In the genomic region with DNA sequence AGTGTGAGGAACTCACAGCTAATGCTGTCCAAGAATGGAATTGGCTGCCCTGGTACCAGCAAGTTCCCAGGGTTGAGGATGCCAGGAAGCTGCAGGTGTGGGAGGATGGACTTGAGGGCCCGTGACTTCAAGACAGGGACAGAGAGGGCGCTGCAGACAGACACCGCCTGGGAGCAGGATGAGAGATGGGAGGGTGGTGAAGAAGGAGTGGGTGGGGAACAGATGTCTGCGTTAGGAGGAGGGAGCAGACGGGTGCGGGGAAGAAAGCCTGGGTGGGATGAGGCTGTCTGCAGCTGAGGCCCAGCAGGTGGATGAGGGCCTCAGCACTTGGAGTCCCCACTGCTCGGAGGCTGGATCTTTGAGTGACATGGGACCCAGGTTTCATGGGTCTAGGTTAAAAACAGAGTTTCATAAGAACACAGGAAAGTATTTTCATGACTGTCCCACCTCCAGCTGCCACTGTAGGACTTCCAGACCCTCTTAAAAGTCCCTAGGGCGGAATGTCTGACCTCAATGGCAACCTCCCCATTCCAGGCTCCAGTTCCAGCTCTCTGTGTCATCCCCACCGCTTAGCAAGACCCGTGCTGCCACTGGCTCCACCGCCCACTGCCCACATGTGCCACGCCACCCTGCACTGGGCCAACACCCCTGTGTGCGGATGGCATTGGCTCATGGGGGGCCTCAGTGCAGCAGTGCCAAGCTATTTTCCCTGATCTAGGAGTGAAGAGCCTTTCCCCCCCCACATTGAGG, we compare ENCODE assay signal across 20 cellular contexts.
DNase-seq lines count a peak whose midpoint lies in the region; ATAC-seq and TF ChIP-seq lines count a peak whose summit lies in the region.
"Had no signal": no experiment of that assay in that cellular context is flagged by ENCODE, and none has a peak within 500 bp of the region (broad histone marks: within the 10 kb centered on the region; RNA-seq: fewer than 3 reads in every experiment).

No MANE protein-coding gene starts in this region.

- no peak overlapping the region for H3K4me3 ChIP-seq in GM06990 (replicated peaks; ENCODE audit: low read depth, low read length)
- H3K4me3 ChIP-seq: left lung, psoas muscle, smooth muscle cell, thoracic aorta, vagina had no signal

- peaks cover 15% of the 10 kb centered on the region for H3K27me3 Mint-ChIP-seq in glutamatergic neuron (ENCODE audit: unreplicated experiment)
- H3K27me3 Mint-ChIP-seq: activated T-helper 17 cell treated with anti-CD3 and anti-CD28 coated beads, Interleukin-2, amount 50 U/mL, for 72 hours had no signal

- H3K4me1 Mint-ChIP-seq in glutamatergic neuron (ENCODE audit: low read depth, unreplicated experiment): peaks cover 16% of the 10 kb centered on the region
- H3K4me1 Mint-ChIP-seq: activated naive CD8-positive, alpha-beta T cell treated with anti-CD3 and anti-CD28 coated beads, Interleukin-2, amount 10 ng/mL, durations not matched to agents 7 days and 5 days; activated T-helper 17 cell treated with anti-CD3 and anti-CD28 coated beads, Interleukin-2, amount 50 U/mL, for 72 hours; stimulated activated naive B cell treated with anti-CD40 and anti-IgM and Interleukin-4, amounts not matched to agents 10 μg/mL and 1 μg/mL and 100 μg/mL, for 72 hours had no signal

- H3K36me3 ChIP-seq in GM06990 (ENCODE audit: control insufficient read depth, insufficient read depth, low read length): no peaks in the 10 kb centered on the region
- H3K36me3 ChIP-seq: left lung, thoracic aorta, vagina had no signal

- intact Hi-C loops in posterior cingulate gyrus (cut with DNase I): no loop called here

- H3K9me3 Mint-ChIP-seq in glutamatergic neuron (ENCODE audit: unreplicated experiment): peaks cover 7% of the 10 kb centered on the region
- H3K9me3 Mint-ChIP-seq: activated naive CD8-positive, alpha-beta T cell treated with anti-CD3 and anti-CD28 coated beads, Interleukin-2, amount 10 ng/mL, durations not matched to agents 7 days and 5 days; activated T-helper 17 cell treated with anti-CD3 and anti-CD28 coated beads, Interleukin-2, amount 50 U/mL, for 72 hours; CD8-positive, alpha-beta T cell; stimulated activated naive B cell treated with anti-CD40 and anti-IgM and Interleukin-4, amounts not matched to agents 10 μg/mL and 1 μg/mL and 100 μg/mL, for 72 hours had no signal

- peak; percentile 8 for TF ChIP-seq CTCF in GM06990 (IDR thresholded peaks at IDR 0.05; ENCODE audit: insufficient read depth, low read length, poor library complexity, severe bottlenecking)
- TF ChIP-seq CTCF in glutamatergic neuron (IDR thresholded peaks at IDR 0.05; ENCODE audit: partially characterized antibody, unreplicated experiment): no peak

- no peak overlapping the region for H3K4me3 Mint-ChIP-seq in glutamatergic neuron (ENCODE audit: unreplicated experiment)
- H3K4me3 Mint-ChIP-seq: activated naive CD8-positive, alpha-beta T cell treated with anti-CD3 and anti-CD28 coated beads, Interleukin-2, amount 10 ng/mL, durations not matched to agents 7 days and 5 days; activated T-helper 17 cell treated with anti-CD3 and anti-CD28 coated beads, Interleukin-2, amount 50 U/mL, for 72 hours; CD8-positive, alpha-beta T cell; stimulated activated naive B cell treated with anti-CD40 and anti-IgM and Interleukin-4, amounts not matched to agents 10 μg/mL and 1 μg/mL and 100 μg/mL, for 72 hours had no signal

- no peak for ATAC-seq in GM19351 (IDR thresholded peaks at IDR 0.05; ENCODE audit: unreplicated experiment)
- ATAC-seq: activated T-helper 17 cell treated with anti-CD3 and anti-CD28 coated beads, Interleukin-2, amount 50 U/mL, for 72 hours; CD8-positive, alpha-beta T cell; left lung; psoas muscle; stimulated activated naive B cell treated with anti-CD40 and anti-IgM and Interleukin-4, amounts not matched to agents 10 μg/mL and 1 μg/mL and 100 μg/mL, for 72 hours had no signal

- DNase-seq in GM06990 (ENCODE audit: extremely low read depth, insufficient read length) (no peak), NCI-H82 treated with DMSO at 0.1 percent for 48 hours (lab: John Stamatoyannopoulos, UW; ENCODE audit: unreplicated experiment) (peak; percentile 62), glutamatergic neuron (peak; percentile 32), posterior cingulate gyrus (peak in 8 of 10 donors; percentile 43 to 94 (median 62)), medulla oblongata (ENCODE audit: extremely low spot score) (no peak), ecto neural progenitor cell (ENCODE audit: low spot score) (no peak)
- DNase-seq: activated naive CD8-positive, alpha-beta T cell treated with anti-CD3 and anti-CD28 coated beads, Interleukin-2, amount 10 ng/mL, durations not matched to agents 7 days and 5 days; CD8-positive, alpha-beta T cell; left lung; midbrain; NCI-H1105 treated with DMSO at 0.1 percent for 48 hours; NCI-H2081; NCI-H510A; psoas muscle; stimulated activated naive B cell treated with anti-CD40 and anti-IgM and Interleukin-4, amounts not matched to agents 10 μg/mL and 1 μg/mL and 100 μg/mL, for 72 hours had no signal

- no peaks in the 10 kb centered on the region for H3K27me3 ChIP-seq in GM06990 (replicated peaks; ENCODE audit: control insufficient read depth, insufficient read depth, low read length)
- H3K27me3 ChIP-seq: left lung, vagina had no signal

- H3K36me3 Mint-ChIP-seq in glutamatergic neuron (ENCODE audit: unreplicated experiment): no peaks in the 10 kb centered on the region
- H3K36me3 Mint-ChIP-seq: activated naive CD8-positive, alpha-beta T cell treated with anti-CD3 and anti-CD28 coated beads, Interleukin-2, amount 10 ng/mL, durations not matched to agents 7 days and 5 days; CD8-positive, alpha-beta T cell; stimulated activated naive B cell treated with anti-CD40 and anti-IgM and Interleukin-4, amounts not matched to agents 10 μg/mL and 1 μg/mL and 100 μg/mL, for 72 hours had no signal

- peak overlapping the region; percentile 52 for H3K27ac Mint-ChIP-seq in glutamatergic neuron (ENCODE audit: unreplicated experiment)
- H3K27ac Mint-ChIP-seq: activated naive CD8-positive, alpha-beta T cell treated with anti-CD3 and anti-CD28 coated beads, Interleukin-2, amount 10 ng/mL, durations not matched to agents 7 days and 5 days; activated T-helper 17 cell treated with anti-CD3 and anti-CD28 coated beads, Interleukin-2, amount 50 U/mL, for 72 hours; CD8-positive, alpha-beta T cell; stimulated activated naive B cell treated with anti-CD40 and anti-IgM and Interleukin-4, amounts not matched to agents 10 μg/mL and 1 μg/mL and 100 μg/mL, for 72 hours had no signal

Comparison
In these comparisons a context has a peak if more than half of its experiments do, and no peak if none do; other contexts are left out.
1. DNase-seq: peak in NCI-H82 treated with DMSO at 0.1 percent for 48 hours (single experiment), glutamatergic neuron (single experiment) and posterior cingulate gyrus (8 of 10); none in GM06990 (single experiment), medulla oblongata (single experiment) and ecto neural progenitor cell (single experiment).